15 cellular contexts compared by ENCODE assay signal in genomic region chr3:47296562-47297302, GRCh38. TPM values are rescaled to one million over a fixed set of nuclear protein-coding genes. Genes with fewer than 3 reads are reported as not detected.
A peak's percentile ranks its signal among the peaks of the same experiment; 100 is the strongest.
DNase-seq lines count a peak whose midpoint lies in the region; ATAC-seq, FAIRE-seq and TF ChIP-seq lines count a peak whose summit lies in the region.
"Had no signal": no experiment of that assay in that cellular context is flagged by ENCODE, and none has a peak within 500 bp of the region (broad histone marks: within the 10 kb centered on the region; RNA-seq: fewer than 3 reads in every experiment).

No MANE protein-coding gene starts in this region.

- WGBS in heart right ventricle, 2 donors, result 84 to 93% methylated on average over 2 of the region's 2 CpGs

- no peak for FAIRE-seq in RCC 7860 (lab: Jason Lieb, UNC)

- H3K9me3 ChIP-seq in heart right ventricle, result no peaks in the 10 kb centered on the region
- H3K9me3 ChIP-seq: stomach had no signal

- intact Hi-C loops in heart right ventricle (cut with DNase I), result no loop called here
- intact Hi-C loops in sciatic nerve (cut with DNase I), result no loop called here
- intact Hi-C loops in activated CD4-positive, alpha-beta T cell treated with anti-CD3 and anti-CD28 coated beads for 36 hours (cut with DNase I, micrococcal nuclease), result no loop called here

- H3K27ac Mint-ChIP-seq in activated naive CD4-positive, alpha-beta T cell treated with anti-CD3 and anti-CD28 coated beads, Interleukin-2, amount 50 U/mL, for 24 hours, result peak overlapping the region; percentile 3
- H3K27ac Mint-ChIP-seq in activated CD4-positive, alpha-beta T cell treated with anti-CD3 and anti-CD28 coated beads for 36 hours, result no peak overlapping the region

- H3K27ac ChIP-seq in heart right ventricle, result peak overlapping the region in 2 of 10 donors; percentile 23 to 38

- no peaks in the 10 kb centered on the region for H3K9me3 Mint-ChIP-seq in activated naive CD4-positive, alpha-beta T cell treated with anti-CD3 and anti-CD28 coated beads, Interleukin-2, amount 50 U/mL, for 24 hours
- no peaks in the 10 kb centered on the region for H3K9me3 Mint-ChIP-seq in activated CD4-positive, alpha-beta T cell treated with anti-CD3 and anti-CD28 coated beads for 36 hours (ENCODE audit: low read depth)

- H3K36me3 ChIP-seq in heart right ventricle, result peaks cover 0 to 20% (median 0%) of the 10 kb centered on the region in 9 donors

- CTCF ChIA-PET in activated CD4-positive, alpha-beta T cell treated with anti-CD3 and anti-CD28 coated beads for 36 hours (lab: Charles Lee), result interaction anchor here (0.6 to 0.7 kb wide), 2 partner anchors 39 to 145 kb away, joined by 3 to 5 read pairs; no protein-coding TSS in a partner anchor

- DNase-seq in activated naive CD4-positive, alpha-beta T cell treated with anti-CD3 and anti-CD28 coated beads, Interleukin-2, amount 50 U/mL, for 16 hours, result no peak
- peak; percentile 21 for DNase-seq in MV-4-11 (lab: John Stamatoyannopoulos, UW)
- DNase-seq in heart right ventricle, result no peak
- DNase-seq in sciatic nerve (ENCODE audit: low spot score), result no peak
- no peak for DNase-seq in RCC 7860 (ENCODE audit: low spot score)
- DNase-seq in activated CD4-positive, alpha-beta T cell treated with anti-CD3 and anti-CD28 coated beads for 36 hours, result no peak
- DNase-seq in NCI-H2107 (lab: John Stamatoyannopoulos, UW), result no peak
- DNase-seq: ACHN; activated CD4-positive, alpha-beta T cell treated with anti-CD3 and anti-CD28 coated beads, Interleukin-2, amount 50 U/mL, for 4 hours; activated naive CD4-positive, alpha-beta T cell; effector CD4-positive, alpha-beta T cell; occipital lobe; stomach had no signal

- H3K36me3 Mint-ChIP-seq in activated naive CD4-positive, alpha-beta T cell treated with anti-CD3 and anti-CD28 coated beads, Interleukin-2, amount 50 U/mL, for 24 hours, result peaks cover 8% of the 10 kb centered on the region
- H3K36me3 Mint-ChIP-seq in activated CD4-positive, alpha-beta T cell treated with anti-CD3 and anti-CD28 coated beads for 36 hours (ENCODE audit: low read depth), result peaks cover 19% of the 10 kb centered on the region

- H3K27me3 ChIP-seq in heart right ventricle, result no peaks in the 10 kb centered on the region
- H3K27me3 ChIP-seq: stomach had no signal

- H3K4me3 Mint-ChIP-seq in activated naive CD4-positive, alpha-beta T cell treated with anti-CD3 and anti-CD28 coated beads, Interleukin-2, amount 50 U/mL, for 24 hours, result no peak overlapping the region
- H3K4me3 Mint-ChIP-seq in activated CD4-positive, alpha-beta T cell treated with anti-CD3 and anti-CD28 coated beads for 36 hours, result no peak overlapping the region

- ATAC-seq in heart right ventricle, result peak in 6 of 8 donors; percentile 35 to 67 (median 52)
- peak; percentile 36 for ATAC-seq in sciatic nerve
- no peak for ATAC-seq in activated CD4-positive, alpha-beta T cell treated with anti-CD3 and anti-CD28 coated beads for 36 hours

- H3K4me3 ChIP-seq in heart right ventricle, result no peak overlapping the region
- H3K4me3 ChIP-seq: skin epidermis, stomach had no signal

- POLR2A ChIA-PET in activated CD4-positive, alpha-beta T cell treated with anti-CD3 and anti-CD28 coated beads for 36 hours (lab: Charles Lee), result no interaction called here

- no peaks in the 10 kb centered on the region for H3K27me3 Mint-ChIP-seq in activated naive CD4-positive, alpha-beta T cell treated with anti-CD3 and anti-CD28 coated beads, Interleukin-2, amount 50 U/mL, for 24 hours
- H3K27me3 Mint-ChIP-seq in activated CD4-positive, alpha-beta T cell treated with anti-CD3 and anti-CD28 coated beads for 36 hours, result no peaks in the 10 kb centered on the region

- peaks cover 66% of the 10 kb centered on the region for H3K4me1 Mint-ChIP-seq in activated naive CD4-positive, alpha-beta T cell treated with anti-CD3 and anti-CD28 coated beads, Interleukin-2, amount 50 U/mL, for 24 hours
- peaks cover 41% of the 10 kb centered on the region for H3K4me1 Mint-ChIP-seq in activated CD4-positive, alpha-beta T cell treated with anti-CD3 and anti-CD28 coated beads for 36 hours

- H3K4me1 ChIP-seq in heart right ventricle, result peaks cover 0 to 44% (median 12%) of the 10 kb centered on the region in 9 donors

- no peak for TF ChIP-seq CTCF in heart right ventricle (IDR thresholded peaks at IDR 0.05)

RNA-seq across cellular contexts. Expression of gene KLHL18, which starts 14.0 kb away (rescaled TPM):
- total RNA-seq in heart right ventricle (10 to 100 TPM; 32.1 to 52.5 (median 41.6) TPM), sciatic nerve (21.0 TPM)
- polyA plus RNA-seq in heart right ventricle, result 10 to 100 TPM; 58.5 to 85.7 TPM
- 10 to 100 TPM; 19.0 to 22.4 TPM for total RNA-seq in activated CD4-positive, alpha-beta T cell treated with anti-CD3 and anti-CD28 coated beads for 36 hours

RNA-seq across cellular contexts. Expression of gene KIF9, which starts 14.1 kb away (rescaled TPM):
- total RNA-seq in heart right ventricle (10 to 100 TPM in 2 of 10 donors, 1 to 10 TPM in 8; 6.3 to 12.9 (median 8.5) TPM), sciatic nerve (6.5 TPM)
- polyA plus RNA-seq in heart right ventricle, result 10 to 100 TPM in 1 of 2 donors, 1 to 10 TPM in 1; 4.2 to 16.6 TPM
- 1 to 10 TPM; 2.7 to 5.3 TPM for total RNA-seq in activated CD4-positive, alpha-beta T cell treated with anti-CD3 and anti-CD28 coated beads for 36 hours
